Comparison of ENCODE assay signal across 16 cellular contexts in genomic region chr15:89382288-89382687, GRCh38.
"Had no signal": no experiment of that assay in that cellular context is flagged by ENCODE, and none has a peak within 500 bp of the region (broad histone marks: within the 10 kb centered on the region; RNA-seq: fewer than 3 reads in every experiment).

No MANE protein-coding gene starts in this region.

- DNase-seq: cortex of kidney; effector memory CD4-positive, alpha-beta T cell; gastrocnemius medialis; heart right ventricle; kidney glomerular epithelial cell; mucosa of descending colon; naive thymus-derived CD8-positive, alpha-beta T cell; ovary; small intestine; stimulated activated CD4-positive, alpha-beta T cell treated with anti-CD3 and anti-CD28 coated beads, Interleukin-12 subunit alpha, Interleukin-12 subunit beta, amount 100 ng/mL, for 4 hours; stimulated activated naive CD4-positive, alpha-beta T cell; thyroid gland had no signal

- ATAC-seq: gastrocnemius medialis; heart right ventricle; mucosa of descending colon; naive thymus-derived CD8-positive, alpha-beta T cell had no signal

- H3K36me3 ChIP-seq: esophagus muscularis mucosa, gastrocnemius medialis, heart right ventricle, neural progenitor cell, ovary, right atrium auricular region, thyroid gland had no signal

- H3K27ac ChIP-seq: epithelial cell of prostate, esophagus muscularis mucosa, gastrocnemius medialis, heart right ventricle, neural progenitor cell, ovary, right atrium auricular region, thyroid gland had no signal

- H3K4me3 ChIP-seq: esophagus muscularis mucosa, gastrocnemius medialis, heart right ventricle, mucosa of descending colon, neural progenitor cell, ovary, right atrium auricular region, thyroid gland had no signal

- H3K9me3 ChIP-seq: esophagus muscularis mucosa, gastrocnemius medialis, heart right ventricle, mucosa of descending colon, ovary, right atrium auricular region, thyroid gland had no signal
